In the genomic region with DNA sequence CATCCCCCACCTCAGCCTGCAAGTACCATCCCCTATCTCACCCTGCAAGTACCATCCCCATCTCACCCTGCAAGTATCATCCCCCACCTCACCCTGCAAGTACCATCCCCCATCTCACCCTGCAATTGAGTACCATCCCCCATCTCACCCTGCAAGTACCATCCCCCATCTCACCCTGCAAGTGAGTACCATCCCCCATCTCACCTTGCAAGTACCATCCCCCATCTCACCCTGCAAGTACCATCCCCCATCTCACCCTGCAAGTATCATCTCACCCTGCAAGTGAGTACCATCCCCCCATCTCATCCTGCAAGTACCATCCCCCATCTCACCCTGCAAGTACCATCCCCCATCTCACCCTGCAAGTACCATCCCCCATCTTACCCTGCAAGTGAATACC, we compare ENCODE assay signal across 1 cellular context.
TF ChIP-seq lines count a peak whose summit lies in the region.

No MANE protein-coding gene starts in this region.

TF ChIP-seq in HepG2, 621 proteins besides CTCF, POLR2A, EP300 and RAD21:
- TF ChIP-seq ZNF546 (CRISPR knock-in tag; conservative IDR thresholded peaks at IDR 0.05) (no peak), KAT2B (IDR thresholded peaks at IDR 0.05; ENCODE audit: borderline replicate concordance, low read depth, low read length) (no peak), ZNF33B (CRISPR knock-in tag; IDR thresholded peaks at IDR 0.05) (no peak), EED (CRISPR knock-in tag; IDR thresholded peaks at IDR 0.05) (no peak), ZFP36 (IDR thresholded peaks at IDR 0.05; ENCODE audit: borderline replicate concordance, low read depth, low read length, partially characterized antibody) (no peak), ZNF383 (CRISPR knock-in tag; IDR thresholded peaks at IDR 0.05; ENCODE audit: borderline replicate concordance) (no peak), NCOA1 (CRISPR knock-in tag; IDR thresholded peaks at IDR 0.05) (no peak)
- TF ChIP-seq, protein P1, sequence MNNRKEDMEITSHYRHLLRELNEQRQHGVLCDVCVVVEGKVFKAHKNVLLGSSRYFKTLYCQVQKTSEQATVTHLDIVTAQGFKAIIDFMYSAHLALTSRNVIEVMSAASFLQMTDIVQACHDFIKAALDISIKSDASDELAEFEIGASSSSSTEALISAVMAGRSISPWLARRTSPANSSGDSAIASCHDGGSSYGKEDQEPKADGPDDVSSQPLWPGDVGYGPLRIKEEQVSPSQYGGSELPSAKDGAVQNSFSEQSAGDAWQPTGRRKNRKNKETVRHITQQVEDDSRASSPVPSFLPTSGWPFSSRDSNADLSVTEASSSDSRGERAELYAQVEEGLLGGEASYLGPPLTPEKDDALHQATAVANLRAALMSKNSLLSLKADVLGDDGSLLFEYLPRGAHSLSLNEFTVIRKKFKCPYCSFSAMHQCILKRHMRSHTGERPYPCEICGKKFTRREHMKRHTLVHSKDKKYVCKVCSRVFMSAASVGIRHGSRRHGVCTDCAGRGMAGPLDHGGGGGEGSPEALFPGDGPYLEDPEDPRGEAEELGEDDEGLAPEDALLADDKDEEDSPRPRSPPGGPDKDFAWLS (CRISPR knock-in tag; IDR thresholded peaks at IDR 0.05; ENCODE audit: borderline replicate concordance), result no peak
- TF ChIP-seq, protein P2, sequence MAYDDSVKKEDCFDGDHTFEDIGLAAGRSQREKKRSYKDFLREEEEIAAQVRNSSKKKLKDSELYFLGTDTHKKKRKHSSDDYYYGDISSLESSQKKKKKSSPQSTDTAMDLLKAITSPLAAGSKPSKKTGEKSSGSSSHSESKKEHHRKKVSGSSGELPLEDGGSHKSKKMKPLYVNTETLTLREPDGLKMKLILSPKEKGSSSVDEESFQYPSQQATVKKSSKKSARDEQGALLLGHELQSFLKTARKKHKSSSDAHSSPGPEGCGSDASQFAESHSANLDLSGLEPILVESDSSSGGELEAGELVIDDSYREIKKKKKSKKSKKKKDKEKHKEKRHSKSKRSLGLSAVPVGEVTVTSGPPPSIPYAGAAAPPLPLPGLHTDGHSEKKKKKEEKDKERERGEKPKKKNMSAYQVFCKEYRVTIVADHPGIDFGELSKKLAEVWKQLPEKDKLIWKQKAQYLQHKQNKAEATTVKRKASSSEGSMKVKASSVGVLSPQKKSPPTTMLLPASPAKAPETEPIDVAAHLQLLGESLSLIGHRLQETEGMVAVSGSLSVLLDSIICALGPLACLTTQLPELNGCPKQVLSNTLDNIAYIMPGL (CRISPR knock-in tag; IDR thresholded peaks at IDR 0.05; ENCODE audit: borderline replicate concordance in 1 of 2, low read depth in 1 of 2), result no peak
